In genomic region chr9:137555179-137555578, GRCh38 we compare ENCODE assay signal across 17 cellular contexts. TPM values are rescaled to one million over a fixed set of nuclear protein-coding genes. Genes with fewer than 3 reads are reported as not detected.
A peak's percentile ranks its signal among the peaks of the same experiment; 100 is the strongest.
DNase-seq lines count a peak whose midpoint lies in the region; ATAC-seq and TF ChIP-seq lines count a peak whose summit lies in the region.
"Had no signal": no experiment of that assay in that cellular context is flagged by ENCODE, and none has a peak within 500 bp of the region (broad histone marks: within the 10 kb centered on the region; RNA-seq: fewer than 3 reads in every experiment).

No MANE protein-coding gene starts in this region.

- no peak overlapping the region for H3K4me2 ChIP-seq in OCI-LY7 (ENCODE audit: low read length)
- H3K4me2 ChIP-seq: BLaER1 treated with 17β-estradiol and CSF1 and Interleukin-3, amounts not matched to agents 10 nM and 100 nM had no signal

- peak overlapping the region in 1 of 5 experiments; percentile 63 for H3K27ac Mint-ChIP-seq in brain
- peak overlapping the region; percentile 46 for H3K27ac Mint-ChIP-seq in stimulated activated effector memory CD8-positive, alpha-beta T cell treated with anti-CD3 and anti-CD28 coated beads, Interleukin-12 subunit alpha, Interleukin-12 subunit beta, amount 100 ng/mL, for 72 hours
- H3K27ac Mint-ChIP-seq in CD8-positive, alpha-beta memory T cell: peak overlapping the region in 2 of 8 donors; percentile 60 to 68

- H3K9me3 Mint-ChIP-seq in brain: peaks cover 0 to 3% (median 0%) of the 10 kb centered on the region in 5 experiments
- no peaks in the 10 kb centered on the region for H3K9me3 Mint-ChIP-seq in stimulated activated effector memory CD8-positive, alpha-beta T cell treated with anti-CD3 and anti-CD28 coated beads, Interleukin-12 subunit alpha, Interleukin-12 subunit beta, amount 100 ng/mL, for 72 hours
- H3K9me3 Mint-ChIP-seq in CD8-positive, alpha-beta memory T cell: no peaks in the 10 kb centered on the region

- H3K4me1 ChIP-seq in left ventricle myocardium inferior: peaks cover 32% of the 10 kb centered on the region
- peaks cover 0 to 22% (median 10%) of the 10 kb centered on the region in 9 donors for H3K4me1 ChIP-seq in heart right ventricle
- peaks cover 8% of the 10 kb centered on the region for H3K4me1 ChIP-seq in OCI-LY7 (ENCODE audit: insufficient read depth, low read length, poor library complexity, severe bottlenecking)
- peaks cover 5% of the 10 kb centered on the region for H3K4me1 ChIP-seq in CD8-positive, alpha-beta memory T cell (ENCODE audit: insufficient read depth, low read length)

- H3K27me3 ChIP-seq in left ventricle myocardium inferior (ENCODE audit: low read depth) (no peaks in the 10 kb centered on the region), heart right ventricle (no peaks in the 10 kb centered on the region)
- no peaks in the 10 kb centered on the region for H3K27me3 ChIP-seq in CD8-positive, alpha-beta memory T cell (ENCODE audit: insufficient read depth, low read length, poor library complexity, severe bottlenecking)
- H3K27me3 ChIP-seq: BLaER1 treated with 17β-estradiol and CSF1 and Interleukin-3, amounts not matched to agents 10 nM and 100 nM had no signal

- peak overlapping the region; percentile 54 for H3K27ac ChIP-seq in left ventricle myocardium inferior (replicated peaks)
- no peak overlapping the region for H3K27ac ChIP-seq in heart right ventricle
- H3K27ac ChIP-seq in OCI-LY7 (ENCODE audit: low read depth, low read length, poor library complexity, severe bottlenecking): no peak overlapping the region
- H3K27ac ChIP-seq in CD8-positive, alpha-beta memory T cell (ENCODE audit: low read depth, low read length): no peak overlapping the region
- H3K27ac ChIP-seq: BLaER1 treated with 17β-estradiol and CSF1 and Interleukin-3, amounts not matched to agents 10 nM and 100 nM had no signal

- DNase-seq in left ventricle myocardium inferior (no peak), heart right ventricle (no peak), OCI-LY7 (ENCODE audit: low spot score) (no peak), DMS79 (lab: John Stamatoyannopoulos, UW) (no peak), NCI-H187 treated with DMSO at 0.1 percent for 48 hours (lab: John Stamatoyannopoulos, UW) (no peak)
- no peak for DNase-seq in stimulated activated effector memory CD8-positive, alpha-beta T cell treated with anti-CD3 and anti-CD28 coated beads, Interleukin-12 subunit alpha, Interleukin-12 subunit beta, amount 100 ng/mL, for 72 hours (ENCODE audit: low spot score in 2 of 2)
- no peak for DNase-seq in CD8-positive, alpha-beta memory T cell
- DNase-seq: GDM1, NCI-H1105, NCI-H1694, NCI-H774, OCI-M1, SIG-M5 had no signal

- peaks cover 16% of the 10 kb centered on the region for H3K4me1 Mint-ChIP-seq in brain
- H3K4me1 Mint-ChIP-seq in stimulated activated effector memory CD8-positive, alpha-beta T cell treated with anti-CD3 and anti-CD28 coated beads, Interleukin-12 subunit alpha, Interleukin-12 subunit beta, amount 100 ng/mL, for 72 hours: peaks cover 21% of the 10 kb centered on the region
- H3K4me1 Mint-ChIP-seq in CD8-positive, alpha-beta memory T cell: peaks cover 5 to 13% (median 6%) of the 10 kb centered on the region in 3 donors

- H3K9me2 ChIP-seq in OCI-LY7 (ENCODE audit: insufficient read depth, low read length): no peaks in the 10 kb centered on the region

- POLR2A ChIA-PET in OCI-LY7 (lab: Charles Lee): no interaction called here
- POLR2A ChIA-PET in CD8-positive, alpha-beta memory T cell (lab: Charles Lee): no interaction called here

- BruUV-seq in OCI-LY7 (replicated peaks; lab: Mats Ljungman, UMichigan): TSS peak; percentile 52

- TF ChIP-seq CTCF in left ventricle myocardium inferior (IDR thresholded peaks at IDR 0.05; ENCODE audit: borderline replicate concordance) (no peak), heart right ventricle (IDR thresholded peaks at IDR 0.05) (no peak), OCI-LY7 (conservative IDR thresholded peaks at IDR 0.05; ENCODE audit: low read length) (no peak), brain (conservative IDR thresholded peaks at IDR 0.05) (no peak)

- CTCF ChIA-PET in OCI-LY7 (lab: Charles Lee; ENCODE audit: unreplicated experiment): no interaction called here
- CTCF ChIA-PET in CD8-positive, alpha-beta memory T cell (lab: Charles Lee): no interaction called here

- no peaks in the 10 kb centered on the region for H3K9me3 ChIP-seq in left ventricle myocardium inferior (replicated peaks)
- H3K9me3 ChIP-seq in heart right ventricle: no peaks in the 10 kb centered on the region
- H3K9me3 ChIP-seq in OCI-LY7 (ENCODE audit: low read length): no peaks in the 10 kb centered on the region
- H3K9me3 ChIP-seq in CD8-positive, alpha-beta memory T cell (ENCODE audit: low read length): no peaks in the 10 kb centered on the region

- H3K27me3 Mint-ChIP-seq in brain: no peaks in the 10 kb centered on the region
- no peaks in the 10 kb centered on the region for H3K27me3 Mint-ChIP-seq in CD8-positive, alpha-beta memory T cell

- 87 to 89% methylated on average over 10 of the region's 10 CpGs for WGBS in heart right ventricle, 2 donors

- H3K4me3 ChIP-seq in left ventricle myocardium inferior: no peak overlapping the region
- no peak overlapping the region for H3K4me3 ChIP-seq in heart right ventricle
- no peak overlapping the region for H3K4me3 ChIP-seq in OCI-LY7 (ENCODE audit: low read depth, low read length, poor library complexity, severe bottlenecking)
- H3K4me3 ChIP-seq in CD8-positive, alpha-beta memory T cell (ENCODE audit: low read length): no peak overlapping the region
- H3K4me3 ChIP-seq: BLaER1 treated with 17β-estradiol and CSF1 and Interleukin-3, amounts not matched to agents 10 nM and 100 nM; K562 had no signal

- H4K20me1 ChIP-seq in OCI-LY7 (ENCODE audit: insufficient read depth, low read length): no peaks in the 10 kb centered on the region

- peaks cover 6% of the 10 kb centered on the region; the same call in 1 of the 2 replicates for H3K79me2 ChIP-seq in OCI-LY7 (ENCODE audit: insufficient read depth, low read depth, low read length)

- peaks cover 52% of the 10 kb centered on the region for H3K36me3 Mint-ChIP-seq in brain
- peaks cover 54% of the 10 kb centered on the region for H3K36me3 Mint-ChIP-seq in stimulated activated effector memory CD8-positive, alpha-beta T cell treated with anti-CD3 and anti-CD28 coated beads, Interleukin-12 subunit alpha, Interleukin-12 subunit beta, amount 100 ng/mL, for 72 hours
- peaks cover 6 to 49% (median 15%) of the 10 kb centered on the region in 3 donors for H3K36me3 Mint-ChIP-seq in CD8-positive, alpha-beta memory T cell

- ATAC-seq in heart right ventricle: no peak
- no peak for ATAC-seq in stimulated activated effector memory CD8-positive, alpha-beta T cell treated with anti-CD3 and anti-CD28 coated beads, Interleukin-12 subunit alpha, Interleukin-12 subunit beta, amount 100 ng/mL, for 72 hours
- ATAC-seq: K562, SK-N-SH treated with all-trans-retinoic acid at 6 μM for 48 hours had no signal

- intact Hi-C loops in left ventricle myocardium inferior (cut with micrococcal nuclease): no loop called here
- intact Hi-C loops in heart right ventricle (cut with DNase I): no loop called here
- intact Hi-C loops in OCI-LY7 (cut with micrococcal nuclease; ENCODE audit: unreplicated experiment): no loop called here

- no peak overlapping the region for H2AFZ ChIP-seq in OCI-LY7 (ENCODE audit: low read length)

- H3K4me3 Mint-ChIP-seq in brain: peak overlapping the region in 3 of 5 experiments; percentile 22 to 43 (median 41)
- H3K4me3 Mint-ChIP-seq in stimulated activated effector memory CD8-positive, alpha-beta T cell treated with anti-CD3 and anti-CD28 coated beads, Interleukin-12 subunit alpha, Interleukin-12 subunit beta, amount 100 ng/mL, for 72 hours: no peak overlapping the region
- H3K4me3 Mint-ChIP-seq in CD8-positive, alpha-beta memory T cell: peak overlapping the region in 1 of 7 donors; percentile 21

- H3K36me3 ChIP-seq in left ventricle myocardium inferior: peaks cover 62% of the 10 kb centered on the region
- H3K36me3 ChIP-seq in heart right ventricle: peaks cover 0 to 75% (median 20%) of the 10 kb centered on the region in 9 donors
- H3K36me3 ChIP-seq in OCI-LY7 (ENCODE audit: insufficient read depth, low read length): peaks cover 69% of the 10 kb centered on the region
- H3K36me3 ChIP-seq in CD8-positive, alpha-beta memory T cell (ENCODE audit: insufficient read depth, low read length): peaks cover 6% of the 10 kb centered on the region

RNA-seq across cellular contexts. Expression of gene MRPL41, which starts 3.5 kb away (rescaled TPM):
- total RNA-seq in left ventricle myocardium inferior (233 TPM), heart right ventricle (100 to 1,000 TPM; 133 to 348 (median 203) TPM), OCI-LY7 (2022) (29.3 and 34.8 TPM in 2 replicates)
- polyA plus RNA-seq in heart right ventricle (1,000 to 10,000 TPM in 1 of 2 donors, 100 to 1,000 TPM in 1; 317 to 1,052 TPM), brain (ENCODE audit: insufficient read depth, low read depth, low replicate concordance) (87.2 TPM)
- 26.4 and 38.3 TPM in 2 replicates for total RNA-seq in OCI-LY7 (2014; rRNA removed; shearing (Covaris generic))
- 10 to 100 TPM; 65.9 to 68.2 TPM for total RNA-seq in CD8-positive, alpha-beta memory T cell
- polyA plus RNA-seq in CD8-positive, alpha-beta memory T cell: 44.9 TPM

RNA-seq across cellular contexts. Expression of gene PNPLA7, which starts 5.0 kb away (rescaled TPM):
- total RNA-seq in left ventricle myocardium inferior (9.0 TPM), heart right ventricle (10 to 100 TPM in 5 of 10 donors, 1 to 10 TPM in 5; 6.6 to 13.0 (median 9.4) TPM), OCI-LY7 (2022) (8.5 and 10.2 TPM in 2 replicates)
- polyA plus RNA-seq in heart right ventricle (10 to 100 TPM in 1 of 2 donors, under 1 TPM in 1; 0.83 to 22.6 TPM), brain (ENCODE audit: insufficient read depth, low read depth, low replicate concordance) (4.3 TPM)
- total RNA-seq in OCI-LY7 (2014; rRNA removed; shearing (Covaris generic)): 0.80 and 1.5 TPM in 2 replicates
- 1 to 10 TPM; 2.0 to 2.4 TPM for total RNA-seq in CD8-positive, alpha-beta memory T cell
- polyA plus RNA-seq in CD8-positive, alpha-beta memory T cell: 0.79 TPM

RNA-seq across cellular contexts. Expression of gene DPH7, which starts 23.5 kb away (rescaled TPM):
- total RNA-seq in left ventricle myocardium inferior (18.0 TPM), heart right ventricle (10 to 100 TPM; 11.7 to 20.3 (median 17.8) TPM), OCI-LY7 (2022) (88.2 and 95.6 TPM in 2 replicates)
- polyA plus RNA-seq in heart right ventricle (10 to 100 TPM; 16.8 to 51.4 TPM), brain (ENCODE audit: insufficient read depth, low read depth, low replicate concordance) (19.4 TPM)
- 71.7 and 72.9 TPM in 2 replicates for total RNA-seq in OCI-LY7 (2014; rRNA removed; shearing (Covaris generic))
- total RNA-seq in CD8-positive, alpha-beta memory T cell: 10 to 100 TPM; 37.3 to 38.2 TPM
- 31.3 TPM for polyA plus RNA-seq in CD8-positive, alpha-beta memory T cell

RNA-seq across cellular contexts. Expression of gene ZMYND19, which starts 35.1 kb away (rescaled TPM):
- total RNA-seq in left ventricle myocardium inferior: 11.6 TPM
- total RNA-seq in heart right ventricle: 10 to 100 TPM in 3 of 10 donors, 1 to 10 TPM in 7; 8.0 to 14.3 (median 8.9) TPM
- polyA plus RNA-seq in heart right ventricle: 10 to 100 TPM; 13.9 to 22.3 TPM
- total RNA-seq in OCI-LY7 (2014; rRNA removed; shearing (Covaris generic)): 48.4 and 48.5 TPM in 2 replicates
- total RNA-seq in OCI-LY7 (2022): 62.2 and 65.8 TPM in 2 replicates
- 41.3 TPM for polyA plus RNA-seq in brain (ENCODE audit: insufficient read depth, low read depth, low replicate concordance)
- total RNA-seq in CD8-positive, alpha-beta memory T cell: 10 to 100 TPM; 71.2 to 72.5 TPM
- 11.2 TPM for polyA plus RNA-seq in CD8-positive, alpha-beta memory T cell

RNA-seq across cellular contexts. Expression of gene ARRDC1, which starts 50.3 kb away (rescaled TPM):
- total RNA-seq in left ventricle myocardium inferior (16.2 TPM), heart right ventricle (10 to 100 TPM; 10.3 to 20.3 (median 14.1) TPM), OCI-LY7 (2022) (59.6 and 64.6 TPM in 2 replicates)
- polyA plus RNA-seq in heart right ventricle (10 to 100 TPM; 28.3 to 93.1 TPM), brain (ENCODE audit: insufficient read depth, low read depth, low replicate concordance) (43.8 TPM)
- 47.0 and 70.3 TPM in 2 replicates for total RNA-seq in OCI-LY7 (2014; rRNA removed; shearing (Covaris generic))
- total RNA-seq in CD8-positive, alpha-beta memory T cell: 10 to 100 TPM; 30.8 to 35.2 TPM
- polyA plus RNA-seq in CD8-positive, alpha-beta memory T cell: 54.4 TPM
